8 cellular contexts compared by ENCODE assay signal in the genomic region with DNA sequence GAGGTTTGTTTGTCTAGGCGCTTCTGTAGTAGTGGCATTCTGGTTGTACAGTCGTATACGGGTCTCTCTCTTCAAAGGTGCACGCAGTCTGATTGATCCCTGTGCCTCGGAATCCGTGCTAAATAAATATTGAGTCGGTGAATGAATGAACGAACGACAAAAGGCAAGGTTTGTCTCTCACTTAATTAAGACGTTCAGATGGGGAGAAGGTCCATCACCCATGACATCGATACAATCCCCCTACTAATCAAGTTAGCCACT. TPM values are rescaled to one million over a fixed set of nuclear protein-coding genes. Genes with fewer than 3 reads are reported as not detected.
A peak's percentile ranks its signal among the peaks of the same experiment; 100 is the strongest.
DNase-seq lines count a peak whose midpoint lies in the region; ATAC-seq, FAIRE-seq and TF ChIP-seq lines count a peak whose summit lies in the region.

No MANE protein-coding gene starts in this region.

- CTCF ChIA-PET in Panc1 (lab: Charles Lee): no interaction called here
- CTCF ChIA-PET in HEK293T (lab: Yijun Ruan, JAX): no interaction called here

- in situ Hi-C loops in Panc1 (cut with HindIII; ENCODE audit: low pct_unique_long_range_greater_than_20kb, low sequenced_read_pairs): no loop called here

- FAIRE-seq in frontal cortex (lab: Jason Lieb, UNC): no peak

- no peak for DNase-seq in heart left ventricle
- DNase-seq in Right ventricle myocardium inferior (ENCODE audit: missing footprints): no peak
- no peak for DNase-seq in Panc1 (ENCODE audit: low read depth, low spot score)
- DNase-seq in epithelial cell of esophagus (ENCODE audit: low read depth): no peak
- no peak for DNase-seq in retinal pigment epithelial cell (ENCODE audit: low read depth)
- no peak for DNase-seq in HEK293T (ENCODE audit: extremely low spot score)
- DNase-seq in frontal cortex (ENCODE audit: low spot score in 2 of 2): no peak
- no peak for DNase-seq in NCI-H1694 treated with DMSO at 0.1 percent for 48 hours (lab: John Stamatoyannopoulos, UW)

- no TSS peak for BruUV-seq in Panc1 (replicated peaks; lab: Mats Ljungman, UMichigan)

- POLR2A ChIA-PET in Panc1 (lab: Charles Lee) (no interaction called here), HEK293T (lab: Yijun Ruan, JAX) (interaction anchor here (0.8 kb wide), 1 partner anchor 15 kb away, joined by 3 read pairs; no protein-coding TSS in a partner anchor)

- no peak for ATAC-seq in heart left ventricle
- no peak for ATAC-seq in Right ventricle myocardium inferior
- no peak for ATAC-seq in Panc1

- no peaks in the 10 kb centered on the region for H3K27me3 ChIP-seq in heart left ventricle
- no peaks in the 10 kb centered on the region for H3K27me3 ChIP-seq in Panc1 (ENCODE audit: control insufficient read depth, insufficient read depth, low read length)

- H3K9me3 ChIP-seq in heart left ventricle (no peaks in the 10 kb centered on the region), Panc1 (ENCODE audit: control insufficient read depth, insufficient read depth, low read depth, low read length) (no peaks in the 10 kb centered on the region)

- intact Hi-C loops in heart left ventricle (cut with DNase I): loop anchor here in 5 of 10 donors (5.0 to 10.0 kb wide), 5 partner anchors 38 to 89 kb away; a partner anchor contains a TSS
- intact Hi-C loops in Right ventricle myocardium inferior (cut with DNase I): no loop called here
- intact Hi-C loops in Panc1 (cut with micrococcal nuclease; ENCODE audit: unreplicated experiment): loop anchor here (10.0 kb wide), 1 partner anchor 71 kb away; a partner anchor contains a TSS

- peak overlapping the region; percentile 68 to 100 (median 97) for H3K4me3 ChIP-seq in heart left ventricle
- peak overlapping the region; percentile 57 to 77 for H3K4me3 ChIP-seq in Panc1 (ENCODE audit: low read depth in 2 of 2, low read length in 2 of 2)
- H3K4me3 ChIP-seq in epithelial cell of esophagus (ENCODE audit: low read length): peak overlapping the region; percentile 55
- peak overlapping the region; percentile 87 for H3K4me3 ChIP-seq in retinal pigment epithelial cell (ENCODE audit: low read length)

- peaks cover 6 to 40% (median 23%) of the 10 kb centered on the region in 12 donors for H3K4me1 ChIP-seq in heart left ventricle
- H3K4me1 ChIP-seq in Panc1 (ENCODE audit: control insufficient read depth, insufficient read depth, low read length): peaks cover 24% of the 10 kb centered on the region

- peaks cover 0 to 6% (median 0%) of the 10 kb centered on the region in 9 donors for H3K36me3 ChIP-seq in heart left ventricle
- H3K36me3 ChIP-seq in Panc1 (ENCODE audit: control insufficient read depth, insufficient read depth, low read length): no peaks in the 10 kb centered on the region; the same call in 1 of the 2 replicates

- TF ChIP-seq CTCF in heart left ventricle (IDR thresholded peaks at IDR 0.05) (no peak), Panc1 (IDR thresholded peaks at IDR 0.05) (no peak), epithelial cell of esophagus (IDR thresholded peaks at IDR 0.05; ENCODE audit: insufficient read depth, low read depth, low read length, missing control alignments) (no peak), retinal pigment epithelial cell (conservative IDR thresholded peaks at IDR 0.05; ENCODE audit: low read depth, low read length) (no peak)

- WGBS in heart left ventricle, 4 donors: 0 to 2% (median 1%) methylated on average over 11 of the region's 11 CpGs

- TF ChIP-seq POLR2A in heart left ventricle (IDR thresholded peaks at IDR 0.05): no peak

- peak overlapping the region in 8 of 12 donors; percentile 9 to 99 (median 98) for H3K27ac ChIP-seq in heart left ventricle
- peak overlapping the region; percentile 88 for H3K27ac ChIP-seq in Panc1 (ENCODE audit: low read length)

TF ChIP-seq in HEK293T, 16 proteins besides CTCF, POLR2A, EP300 and RAD21:
- TF ChIP-seq FOXA1 (IDR thresholded peaks at IDR 0.05): no peak
- TF ChIP-seq L3MBTL2 (conservative IDR thresholded peaks at IDR 0.05): no peak
- TF ChIP-seq FOXK2 (IDR thresholded peaks at IDR 0.05): no peak
- TF ChIP-seq FOXM1 (IDR thresholded peaks at IDR 0.05; ENCODE audit: borderline replicate concordance): no peak
- TF ChIP-seq ZNF384 (IDR thresholded peaks at IDR 0.05): no peak
- no peak for TF ChIP-seq ELF4 (IDR thresholded peaks at IDR 0.05)
- no peak for TF ChIP-seq SP1 (IDR thresholded peaks at IDR 0.05)
- no peak for TF ChIP-seq BHLHE40 (IDR thresholded peaks at IDR 0.05; ENCODE audit: borderline replicate concordance)
- no peak for TF ChIP-seq HDGF (IDR thresholded peaks at IDR 0.05; ENCODE audit: borderline replicate concordance)
- TF ChIP-seq LEF1 (IDR thresholded peaks at IDR 0.05; ENCODE audit: borderline replicate concordance): no peak
- no peak for TF ChIP-seq SUZ12 (IDR thresholded peaks at IDR 0.05)
- no peak for TF ChIP-seq ARNT (IDR thresholded peaks at IDR 0.05)
- no peak for TF ChIP-seq CTBP1 (IDR thresholded peaks at IDR 0.05; ENCODE audit: borderline replicate concordance)
- no peak for TF ChIP-seq TARDBP (IDR thresholded peaks at IDR 0.05)
- no peak for TF ChIP-seq NFRKB (IDR thresholded peaks at IDR 0.05)
- TF ChIP-seq, protein P1, sequence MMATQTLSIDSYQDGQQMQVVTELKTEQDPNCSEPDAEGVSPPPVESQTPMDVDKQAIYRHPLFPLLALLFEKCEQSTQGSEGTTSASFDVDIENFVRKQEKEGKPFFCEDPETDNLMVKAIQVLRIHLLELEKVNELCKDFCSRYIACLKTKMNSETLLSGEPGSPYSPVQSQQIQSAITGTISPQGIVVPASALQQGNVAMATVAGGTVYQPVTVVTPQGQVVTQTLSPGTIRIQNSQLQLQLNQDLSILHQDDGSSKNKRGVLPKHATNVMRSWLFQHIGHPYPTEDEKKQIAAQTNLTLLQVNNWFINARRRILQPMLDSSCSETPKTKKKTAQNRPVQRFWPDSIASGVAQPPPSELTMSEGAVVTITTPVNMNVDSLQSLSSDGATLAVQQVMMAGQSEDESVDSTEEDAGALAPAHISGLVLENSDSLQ (IDR thresholded peaks at IDR 0.05): no peak

RNA-seq across cellular contexts. Expression of a gene that starts 0.5 kb away (rescaled TPM):
- total RNA-seq in heart left ventricle (10 to 100 TPM; 13.5 to 47.7 (median 24.0) TPM), Right ventricle myocardium inferior (23.9 TPM), Panc1 (2021; ENCODE audit: unreplicated experiment) (9.0 TPM), frontal cortex (34.2 TPM)
- 1 to 10 TPM; 2.7 to 7.0 TPM for polyA plus RNA-seq in heart left ventricle
- 3.2 TPM for polyA plus RNA-seq in Panc1 (2012; ENCODE audit: insufficient read length)
